In the genomic region with DNA sequence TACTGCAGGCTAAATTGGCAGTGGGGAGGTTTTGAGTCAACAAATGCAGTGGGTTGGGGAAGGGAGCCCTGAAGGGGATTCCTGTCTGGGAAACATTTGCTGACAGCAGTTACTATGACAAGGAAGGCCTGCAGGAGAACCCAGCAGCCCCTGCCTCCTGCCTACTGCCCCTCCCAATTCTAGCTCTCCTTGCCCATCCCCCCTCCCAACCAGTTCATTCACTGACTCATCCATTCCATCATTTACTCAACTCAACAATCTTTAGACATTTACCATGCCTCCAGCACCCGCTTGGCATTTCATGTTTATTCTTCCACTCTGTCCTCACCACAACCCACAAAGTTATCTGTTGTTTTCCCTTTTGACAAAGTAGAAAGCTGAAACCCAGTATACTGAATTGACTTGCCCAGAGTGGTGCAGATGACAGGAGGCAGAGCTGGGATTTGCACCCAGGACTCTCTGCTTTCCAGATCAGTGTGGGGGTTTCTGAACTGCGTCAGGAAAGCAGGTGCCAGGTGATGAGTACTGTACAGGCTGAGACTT, we compare ENCODE assay signal across 10 cellular contexts.
DNase-seq lines count a peak whose midpoint lies in the region; ATAC-seq lines count a peak whose summit lies in the region.
"Had no signal": no experiment of that assay in that cellular context is flagged by ENCODE, and none has a peak within 500 bp of the region (broad histone marks: within the 10 kb centered on the region; RNA-seq: fewer than 3 reads in every experiment).

No MANE protein-coding gene starts in this region.

- no peak for ATAC-seq in HG03025 (IDR thresholded peaks at IDR 0.05; ENCODE audit: low FRiP score, unreplicated experiment)
- ATAC-seq in GM19397 (IDR thresholded peaks at IDR 0.05; ENCODE audit: unreplicated experiment) = no peak

- peak; percentile 33 for DNase-seq in activated T-cell treated with anti-CD3 and anti-CD28 coated beads for 24 hours (ENCODE audit: low read depth)
- no peak for DNase-seq in activated T-cell treated with anti-CD3 and anti-CD28 coated beads for 4 hours
- peak; percentile 69 for DNase-seq in activated CD8-positive, alpha-beta memory T cell treated with anti-CD3 and anti-CD28 coated beads for 24 hours
- peak; percentile 89 for DNase-seq in foreskin melanocyte
- DNase-seq in stromal cell of bone marrow (ENCODE audit: low read depth) = peak; percentile 73
- no peak for DNase-seq in DMS79 treated with DMSO at 0.1 percent for 48 hours (lab: John Stamatoyannopoulos, UW)
- DNase-seq: DMS153, retina had no signal

Comparison
In these comparisons a context has a peak if more than half of its experiments do, and no peak if none do; other contexts are left out.
1. DNase-seq: peak in activated T-cell treated with anti-CD3 and anti-CD28 coated beads for 24 hours (single experiment), activated CD8-positive, alpha-beta memory T cell treated with anti-CD3 and anti-CD28 coated beads for 24 hours (single experiment), foreskin melanocyte (single experiment) and stromal cell of bone marrow (single experiment); none in activated T-cell treated with anti-CD3 and anti-CD28 coated beads for 4 hours (single experiment) and DMS79 treated with DMSO at 0.1 percent for 48 hours (single experiment).